In the genomic region with DNA sequence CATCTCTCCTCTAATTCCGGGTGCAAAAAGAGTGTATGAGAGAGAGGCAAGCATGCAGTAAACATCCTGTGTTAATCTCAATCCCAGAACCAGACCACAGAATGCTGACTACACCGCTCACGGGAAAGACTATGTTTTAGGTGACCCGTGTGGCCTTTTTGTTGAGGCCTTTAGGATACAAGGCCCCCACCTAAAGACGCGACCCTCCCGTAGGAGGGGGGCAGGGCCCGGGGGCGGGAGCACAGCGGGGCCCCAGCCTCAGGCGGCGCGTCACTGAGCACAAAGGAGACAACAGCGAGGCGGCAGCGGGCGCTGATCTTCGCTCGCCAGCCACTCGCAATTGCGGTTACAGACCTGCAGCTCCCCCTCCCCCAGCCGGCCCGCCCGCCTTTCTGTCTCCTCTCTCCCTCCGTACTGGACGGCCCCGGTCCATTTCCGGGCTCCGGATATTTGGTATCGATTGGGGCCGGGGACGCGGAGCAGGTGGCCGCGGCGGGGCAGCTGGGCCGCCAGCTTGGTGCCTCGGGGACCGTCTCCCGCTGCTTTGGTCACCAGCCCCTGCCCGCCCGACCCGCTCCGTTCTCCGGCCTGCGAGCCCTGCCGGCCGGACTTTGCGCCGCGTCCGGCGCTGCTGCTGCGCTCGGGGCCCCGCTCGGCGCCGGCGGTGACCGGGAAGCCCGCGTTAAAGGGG, we compare ENCODE assay signal across 8 cellular contexts. TPM values are rescaled to one million over a fixed set of nuclear protein-coding genes. Genes with fewer than 3 reads are reported as not detected.
DNase-seq lines count a peak whose midpoint lies in the region; ATAC-seq and TF ChIP-seq lines count a peak whose summit lies in the region.

A gene with protein sequence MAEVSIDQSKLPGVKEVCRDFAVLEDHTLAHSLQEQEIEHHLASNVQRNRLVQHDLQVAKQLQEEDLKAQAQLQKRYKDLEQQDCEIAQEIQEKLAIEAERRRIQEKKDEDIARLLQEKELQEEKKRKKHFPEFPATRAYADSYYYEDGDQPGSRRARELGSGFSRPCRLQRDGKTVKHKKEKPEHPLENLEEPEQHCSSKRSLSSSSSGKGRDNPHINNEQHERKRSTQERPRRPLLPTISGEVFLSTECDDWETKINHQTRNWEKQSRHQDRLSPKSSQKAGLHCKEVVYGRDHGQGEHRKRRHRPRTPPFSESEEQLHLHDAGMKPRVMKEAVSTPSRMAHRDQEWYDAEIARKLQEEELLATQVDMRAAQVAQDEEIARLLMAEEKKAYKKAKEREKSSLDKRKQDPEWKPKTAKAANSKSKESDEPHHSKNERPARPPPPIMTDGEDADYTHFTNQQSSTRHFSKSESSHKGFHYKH (plus strand): TSS at position 432 of the 691 bp plus-strand sequence. CDS start 281 bp downstream, outside the sequence.

- TF ChIP-seq POLR2A in testis (IDR thresholded peaks at IDR 0.05), result no peak

- DNase-seq in DMS53 (lab: John Stamatoyannopoulos, UW) (peak; percentile 89), HT1080 (ENCODE audit: low read depth) (peak; percentile 86), NT2/D1 (ENCODE audit: low read depth, low spot score) (peak; percentile 48), fibroblast of gingiva (ENCODE audit: low read depth) (peak; percentile 76), testis (peak; percentile 93)
- peak; percentile 16 to 33 for DNase-seq in activated T-helper 1 cell treated with anti-CD3 and anti-CD28 coated beads, Interleukin-2, amount 50 U/mL, for 16 hours (ENCODE audit: low read depth in 1 of 2, low spot score in 1 of 2)

- peak within 1 kb of the TSS; percentile 87 for H3K27ac ChIP-seq in muscle layer of colon (ENCODE audit: low read depth, low read length)
- peak within 1 kb of the TSS; percentile 90 to 98 for H3K27ac ChIP-seq in testis

- H3K9me3 ChIP-seq in NT2/D1 (ENCODE audit: insufficient read depth, low read length), result no peaks in the 10 kb centered on the region
- no peaks in the 10 kb centered on the region for H3K9me3 ChIP-seq in muscle layer of colon (ENCODE audit: low read length)
- H3K9me3 ChIP-seq in testis, result no peaks in the 10 kb centered on the region

- no peaks in the 10 kb centered on the region for H3K4me1 ChIP-seq in NT2/D1 (ENCODE audit: insufficient read depth, insufficient read length)
- peaks cover 25% of the 10 kb centered on the region for H3K4me1 ChIP-seq in muscle layer of colon (ENCODE audit: insufficient read depth, low read length)
- H3K4me1 ChIP-seq in testis, result peaks cover 20% of the 10 kb centered on the region

- H3K9ac ChIP-seq in NT2/D1 (ENCODE audit: insufficient read length, low read depth) (peak within 1 kb of the TSS; percentile 84), muscle layer of colon (ENCODE audit: low read length) (peak within 1 kb of the TSS; percentile 89)

- H3K27me3 ChIP-seq in NT2/D1 (ENCODE audit: insufficient read depth, insufficient read length) (peaks cover 19% of the 10 kb centered on the region), muscle layer of colon (ENCODE audit: control insufficient read depth in 1 of 2, insufficient read depth in 2 of 2, low read length in 2 of 2) (no peaks in the 10 kb centered on the region), testis (no peaks in the 10 kb centered on the region)

- intact Hi-C loops in testis (cut with DNase I; ENCODE audit: low total_unique reads), result no loop called here

- H3K36me3 ChIP-seq in NT2/D1 (ENCODE audit: insufficient read depth, insufficient read length, low read length) (no peaks in the 10 kb centered on the region), muscle layer of colon (ENCODE audit: insufficient read depth, low read length) (no peaks in the 10 kb centered on the region), testis (ENCODE audit: low read depth, missing control alignments) (no peaks in the 10 kb centered on the region)

- ATAC-seq in GM21515 (IDR thresholded peaks at IDR 0.05; ENCODE audit: unreplicated experiment), result peak; percentile 65

- no peak for TF ChIP-seq CTCF in testis (IDR thresholded peaks at IDR 0.05)

- peak within 1 kb of the TSS; percentile 69 for H3K4me3 ChIP-seq in NT2/D1 (ENCODE audit: insufficient read length, low read depth)
- H3K4me3 ChIP-seq in muscle layer of colon (ENCODE audit: low read depth in 1 of 2, low read length in 2 of 2), result peak within 1 kb of the TSS; percentile 84 to 89
- H3K4me3 ChIP-seq in testis, result peak within 1 kb of the TSS; percentile 89 to 95

- 0 to 1% methylated on average over 13 to 53 of the region's 63 CpGs for WGBS in testis, 2 donors

RNA-seq across cellular contexts. Expression of the gene that starts here (rescaled TPM):
- 119 and 131 TPM in 2 replicates for total RNA-seq in HT1080 (2014; rRNA removed; shearing (Covaris generic))
- 94.2 and 105 TPM in 2 replicates for polyA plus RNA-seq in HT1080 (2015; cell fraction: cytosol; rRNA removed)
- polyA plus RNA-seq in HT1080 (2015; cell fraction: nucleus; rRNA removed), result 54.2 and 69.6 TPM in 2 replicates
- 10 to 100 TPM; 65.0 to 69.9 TPM for total RNA-seq in testis
- 68.2 TPM for polyA plus RNA-seq in testis (ENCODE audit: insufficient read depth, low read depth, low replicate concordance)

Comparison
In these comparisons a context has a peak if more than half of its experiments do, and no peak if none do; other contexts are left out.
1. Peak in every context shown above with its lines: DNase-seq, ATAC-seq, H3K4me3 ChIP-seq and H3K27ac ChIP-seq.
2. DNase-seq: peak in every context shown above with its lines; median percentile 93 in testis; 89 in DMS53; 86 in HT1080; 76 in fibroblast of gingiva; 48 in NT2/D1; 24 in activated T-helper 1 cell treated with anti-CD3 and anti-CD28 coated beads, Interleukin-2, amount 50 U/mL, for 16 hours.